In genomic region chr16:88236229-88236628, GRCh38 we compare ENCODE assay signal across 8 cellular contexts.
DNase-seq lines count a peak whose midpoint lies in the region; ATAC-seq, FAIRE-seq and TF ChIP-seq lines count a peak whose summit lies in the region.
"Not testable (repeated sequence)": the region's sequence is repeated elsewhere in the genome, so short reads cannot be mapped to it uniquely, and the experiment has no call there.

No MANE protein-coding gene starts in this region.

- H3F3A ChIP-seq in smooth muscle cell (ENCODE audit: low read depth) = not testable (repeated sequence)

- H3K23ac ChIP-seq in IMR-90 (ENCODE audit: low read depth, low read length); trophoblast cell (ENCODE audit: low read length): not testable (repeated sequence)

- TF ChIP-seq CTCF in Caco-2 (IDR thresholded peaks at IDR 0.05; ENCODE audit: insufficient read depth in 1 of 2, low read depth in 1 of 2, low read length in 1 of 2, severe bottlenecking in 1 of 2, unreplicated experiment in 1 of 2); IMR-90 (conservative IDR thresholded peaks at IDR 0.05; ENCODE audit: low read depth, low read length); RWPE2 (IDR thresholded peaks at IDR 0.05; ENCODE audit: poor library complexity, severe bottlenecking); breast epithelium (IDR thresholded peaks at IDR 0.05); fibroblast of the aortic adventitia (IDR thresholded peaks at IDR 0.05; ENCODE audit: insufficient read depth, low read length); HepG2 (CRISPR knock-in tag; IDR thresholded peaks at IDR 0.05); smooth muscle cell (IDR thresholded peaks at IDR 0.05; ENCODE audit: borderline replicate concordance, insufficient read depth, poor library complexity, severe bottlenecking): not testable (repeated sequence)

- H3K36me3 Mint-ChIP-seq in Caco-2 (ENCODE audit: insufficient read depth, unreplicated experiment) = peaks cover 14% of the 10 kb centered on the region

- H2AK5ac ChIP-seq in IMR-90 (ENCODE audit: low read depth, low read length) = peak overlapping the region; percentile 100
- H2AK5ac ChIP-seq in trophoblast cell (ENCODE audit: low read length) = not testable (repeated sequence)

- H2BK15ac ChIP-seq in IMR-90 (ENCODE audit: low read depth, low read length) = peak overlapping the region; percentile 99

- H4K20me1 ChIP-seq in IMR-90 (ENCODE audit: insufficient read depth, low read length); HepG2 (ENCODE audit: insufficient read depth, low read length); smooth muscle cell (ENCODE audit: low read depth): not testable (repeated sequence)

- TF ChIP-seq RAD21 in IMR-90 (IDR thresholded peaks at IDR 0.05; ENCODE audit: low read length); HepG2 (CRISPR knock-in tag; IDR thresholded peaks at IDR 0.05): not testable (repeated sequence)

- H3K4me2 ChIP-seq in IMR-90 (ENCODE audit: low read depth, low read length); HepG2 (ENCODE audit: low read depth, low read length); trophoblast cell (ENCODE audit: low read length); smooth muscle cell: not testable (repeated sequence)

- peak overlapping the region; percentile 96; the same call in 1 of the 2 replicates for H2BK120ac ChIP-seq in IMR-90 (ENCODE audit: low read depth, low read length)
- not testable (repeated sequence) for H2BK120ac ChIP-seq in trophoblast cell (ENCODE audit: insufficient read depth, low read length, poor library complexity)

- H2BK12ac ChIP-seq in trophoblast cell (ENCODE audit: low read length) = not testable (repeated sequence)

- H3K9me1 ChIP-seq in IMR-90 (ENCODE audit: insufficient read depth, low read length) = not testable (repeated sequence)

- not testable (repeated sequence) for H2AFZ ChIP-seq in IMR-90 (replicated peaks; ENCODE audit: low read length, poor library complexity); HepG2 (ENCODE audit: low read length); trophoblast cell (ENCODE audit: insufficient read depth, low read length, poor library complexity); smooth muscle cell (ENCODE audit: low read depth)

- POLR2A ChIA-PET in Caco-2 (lab: Charles Lee) = interaction anchor here (1.5 kb wide), 1 partner anchor 285 kb away, joined by 3 read pairs; the partner anchor contains the start of gene BANP
- POLR2A ChIA-PET in IMR-90 (lab: Charles Lee; ENCODE audit: unreplicated experiment); HepG2 (lab: Yijun Ruan, JAX): not testable (repeated sequence)

- H4K91ac ChIP-seq in IMR-90 (ENCODE audit: insufficient read depth, low read depth, low read length) (peak overlapping the region; percentile 98), trophoblast cell (ENCODE audit: low read depth, low read length) (peak overlapping the region; percentile 74)

- peak overlapping the region; percentile 84 for H4K5ac ChIP-seq in IMR-90 (ENCODE audit: low read depth, low read length)

- not testable (repeated sequence) for H3K27me3 ChIP-seq in Caco-2 (replicated peaks; ENCODE audit: control insufficient read depth, insufficient read depth, low read length); IMR-90 (ENCODE audit: control insufficient read depth, insufficient read depth, low read length); RWPE2 (ENCODE audit: insufficient read depth, poor library complexity, severe bottlenecking); breast epithelium; HepG2 (ENCODE audit: control insufficient read depth in 1 of 2, insufficient read depth in 2 of 2, low read length in 2 of 2); trophoblast cell (ENCODE audit: insufficient read depth, low read length); smooth muscle cell (ENCODE audit: low read depth)

- CTCF ChIA-PET in Caco-2 (lab: Charles Lee); IMR-90 (lab: Yijun Ruan, JAX); HepG2 (lab: Yijun Ruan, JAX; ENCODE audit: low intra/inter-chr PET ratio, low total read pairs): not testable (repeated sequence)

- dilution Hi-C loops in IMR-90 (cut with HindIII; ENCODE audit: low sequenced_read_pairs, unreplicated experiment) = not testable (repeated sequence)

- peak overlapping the region; percentile 45; the same call in 1 of the 2 replicates for H3K9ac ChIP-seq in IMR-90 (ENCODE audit: low read depth, low read length)
- H3K9ac ChIP-seq in HepG2 (ENCODE audit: insufficient read depth, low read depth, low read length); trophoblast cell (ENCODE audit: low read length); smooth muscle cell (ENCODE audit: low read depth): not testable (repeated sequence)

- H3K79me1 ChIP-seq in IMR-90 (ENCODE audit: low read depth in 1 of 2, low read length in 2 of 2) (peaks cover 8 to 18% of the 10 kb centered on the region in 2 experiments; a peak in 3 of 4 replicates), trophoblast cell (ENCODE audit: low read length) (peaks cover 22% of the 10 kb centered on the region)

- H2BK5ac ChIP-seq in IMR-90 (ENCODE audit: low read depth, low read length, poor library complexity, severe bottlenecking) (peak overlapping the region; percentile 36), trophoblast cell (ENCODE audit: low read depth, low read length, poor library complexity) (peak overlapping the region; percentile 57)

- H3K9me3 Mint-ChIP-seq in Caco-2 (ENCODE audit: unreplicated experiment) = not testable (repeated sequence)

- not testable (repeated sequence) for H3K9me3 ChIP-seq in Caco-2; IMR-90 (ENCODE audit: control insufficient read depth, insufficient read depth, low read length); RWPE2 (ENCODE audit: severe bottlenecking); breast epithelium; HepG2 (ENCODE audit: low read length); trophoblast cell (ENCODE audit: insufficient read depth, low read depth, low read length); smooth muscle cell (replicated peaks; ENCODE audit: low read depth)

- H3K4me3 Mint-ChIP-seq in Caco-2 (ENCODE audit: unreplicated experiment) = peak overlapping the region; percentile 50

- H3K27ac ChIP-seq in IMR-90 (ENCODE audit: insufficient read depth, low read length) (peak overlapping the region; percentile 63), RWPE2 (ENCODE audit: poor library complexity, severe bottlenecking) (peak overlapping the region; percentile 35), breast epithelium (peak overlapping the region; percentile 25 to 52), trophoblast cell (ENCODE audit: low read depth, low read length) (peak overlapping the region; percentile 70), smooth muscle cell (ENCODE audit: low read depth) (peak overlapping the region; percentile 19)
- H3K27ac ChIP-seq in HepG2 (ENCODE audit: extremely low read length, insufficient read depth, low read length) = not testable (repeated sequence)

- peak overlapping the region; percentile 24; the same call in 1 of the 2 replicates for H3K18ac ChIP-seq in IMR-90 (ENCODE audit: low read depth, low read length)
- H3K18ac ChIP-seq in trophoblast cell (ENCODE audit: low read length) = not testable (repeated sequence)

- peaks cover 23% of the 10 kb centered on the region for H3K4me1 ChIP-seq in Caco-2
- peaks cover 32% of the 10 kb centered on the region for H3K4me1 ChIP-seq in IMR-90 (ENCODE audit: control insufficient read depth, insufficient read depth, low read length)
- peaks cover 29% of the 10 kb centered on the region for H3K4me1 ChIP-seq in RWPE2 (ENCODE audit: insufficient read depth, poor library complexity, severe bottlenecking)
- not testable (repeated sequence) for H3K4me1 ChIP-seq in breast epithelium; smooth muscle cell (ENCODE audit: low read depth)
- H3K4me1 ChIP-seq in HepG2 (ENCODE audit: insufficient read depth, low read length) = peaks cover 66% of the 10 kb centered on the region
- H3K4me1 ChIP-seq in trophoblast cell (ENCODE audit: control insufficient read depth in 1 of 2, insufficient read depth in 2 of 2, low read length in 2 of 2) = peaks cover 22 to 27% of the 10 kb centered on the region in 2 experiments

- H2BK20ac ChIP-seq in IMR-90 (ENCODE audit: low read depth, low read length) = peak overlapping the region; percentile 87

- 0 out of 2 replicates have a peak, but pooled peaks have one; percentile 2 for ATAC-seq in IMR-90 (ENCODE audit: low read depth)
- peak; percentile 36 for ATAC-seq in RWPE2 (ENCODE audit: low read depth)
- not testable (repeated sequence) for ATAC-seq in HepG2

- DNase-seq in Caco-2 = peak; percentile 87 to 93
- peak; percentile 52 for DNase-seq in IMR-90
- not testable (repeated sequence) for DNase-seq in RWPE2 (ENCODE audit: low spot score); breast epithelium (ENCODE audit: low spot score in 2 of 2); HepG2 (ENCODE audit: low spot score); smooth muscle cell (lab: John Stamatoyannopoulos, UW; ENCODE audit: unreplicated experiment)
- peak; percentile 24 for DNase-seq in fibroblast of the aortic adventitia (ENCODE audit: low read depth)
- peak in 1 of 2 donors; percentile 3 for DNase-seq in trophoblast cell

- peaks cover 18% of the 10 kb centered on the region for H3K4me1 Mint-ChIP-seq in Caco-2 (ENCODE audit: low read depth, unreplicated experiment)

- H3K27me3 Mint-ChIP-seq in Caco-2 (ENCODE audit: insufficient read depth, unreplicated experiment) = not testable (repeated sequence)

- not testable (repeated sequence) for H2AK9ac ChIP-seq in IMR-90 (replicated peaks; ENCODE audit: low read depth, low read length, poor library complexity)

- peak; percentile 51 for FAIRE-seq in HepG2 (lab: Jason Lieb, UNC)

- BruUV-seq in Caco-2 (replicated peaks; lab: Mats Ljungman, UMichigan) = TSS peak; percentile 77
- BruUV-seq in IMR-90 (replicated peaks; lab: Mats Ljungman, UMichigan); HepG2 (replicated peaks; lab: Mats Ljungman, UMichigan): not testable (repeated sequence)

- not testable (repeated sequence) for TF ChIP-seq POLR2A in IMR-90 (IDR thresholded peaks at IDR 0.05; ENCODE audit: low read depth, low read length); breast epithelium (IDR thresholded peaks at IDR 0.05); HepG2 (IDR thresholded peaks at IDR 0.05; ENCODE audit: insufficient read depth in 1 of 2, low read depth in 2 of 2, low read length in 2 of 2)

- peak overlapping the region; percentile 61 for H3K4ac ChIP-seq in IMR-90 (ENCODE audit: low read depth, low read length)
- not testable (repeated sequence) for H3K4ac ChIP-seq in trophoblast cell (ENCODE audit: low read depth, low read length)

- H3K79me2 ChIP-seq in HepG2 (ENCODE audit: insufficient read depth, low read length); trophoblast cell (ENCODE audit: control insufficient read depth, insufficient read depth, low read length, poor library complexity); smooth muscle cell (ENCODE audit: low read depth): not testable (repeated sequence)

- not testable (repeated sequence) for TF ChIP-seq EP300 in HepG2 (IDR thresholded peaks at IDR 0.05; ENCODE audit: low read depth in 2 of 2, low read length in 2 of 2); HepG2 (CRISPR knock-in tag; IDR thresholded peaks at IDR 0.05; ENCODE audit: borderline replicate concordance)

- H3K36me3 ChIP-seq in Caco-2 (ENCODE audit: control insufficient read depth, insufficient read depth, low read length); IMR-90 (ENCODE audit: control insufficient read depth, insufficient read depth, low read length); RWPE2 (ENCODE audit: low read depth); breast epithelium; HepG2 (replicated peaks in 1 of 2; ENCODE audit: control insufficient read depth in 1 of 2, insufficient read depth in 2 of 2, low read length in 2 of 2); trophoblast cell (ENCODE audit: control insufficient read depth in 1 of 2, insufficient read depth in 2 of 2, low read length in 2 of 2); smooth muscle cell (ENCODE audit: low read depth): not testable (repeated sequence)

- H3K4me3 ChIP-seq in Caco-2 (ENCODE audit: low read depth, low read length); IMR-90 (ENCODE audit: insufficient read depth, low read depth, low read length); RWPE2 (ENCODE audit: severe bottlenecking); breast epithelium; fibroblast of the aortic adventitia (ENCODE audit: low read depth, low read length); HepG2 (replicated peaks in 1 of 3; ENCODE audit: insufficient read depth in 1 of 3, low read depth in 2 of 3, low read length in 3 of 3); trophoblast cell (ENCODE audit: low read depth, low read length); smooth muscle cell: not testable (repeated sequence)

- in situ Hi-C loops in IMR-90 (cut with MboI; ENCODE audit: low sequenced_read_pairs); HepG2 (cut with HindIII; ENCODE audit: extremely low pct_ligation_motif_present, low pct_unique_long_range_greater_than_20kb): not testable (repeated sequence)

- intact Hi-C loops in Caco-2 (cut with micrococcal nuclease; ENCODE audit: unreplicated experiment); IMR-90 (cut with micrococcal nuclease); breast epithelium (cut with DNase I; ENCODE audit: low total_unique reads); HepG2 (cut with micrococcal nuclease; ENCODE audit: unreplicated experiment): not testable (repeated sequence)

- no CpG with 5 or more reads among the region's 9 CpGs for WGBS in IMR-90 (ENCODE audit: extremely low coverage in 2 of 2, insufficient read length in 1 of 2), 2 experiments
- WGBS in HepG2 (ENCODE audit: low lambda C conversion rate) = 97% methylated on average over 7 of the region's 9 CpGs
- WGBS in trophoblast cell (ENCODE audit: extremely low coverage, insufficient coverage, insufficient read length) = no CpG with 5 or more reads among the region's 9 CpGs
- WGBS in smooth muscle cell (ENCODE audit: low lambda C conversion rate) = 40% methylated on average over 9 of the region's 9 CpGs

- not testable (repeated sequence) for H3K56ac ChIP-seq in IMR-90 (ENCODE audit: extremely low read depth, insufficient read depth, low read length)

- peak overlapping the region; percentile 93 to 98; a peak in 3 of 4 replicates for H4K8ac ChIP-seq in IMR-90 (ENCODE audit: low read depth in 2 of 2, low read length in 2 of 2)
- not testable (repeated sequence) for H4K8ac ChIP-seq in trophoblast cell (ENCODE audit: low read depth, low read length)

- H3K14ac ChIP-seq in IMR-90 (replicated peaks; ENCODE audit: low read depth, low read length) = peak overlapping the region; percentile 96
- H3K14ac ChIP-seq in trophoblast cell (ENCODE audit: low read length) = not testable (repeated sequence)

- not testable (repeated sequence) for H4K12ac ChIP-seq in trophoblast cell (ENCODE audit: low read depth, low read length)

- peak overlapping the region; percentile 88 for H3K27ac Mint-ChIP-seq in Caco-2 (ENCODE audit: unreplicated experiment)
